ENCODE assay signal across 8 cellular contexts in the genomic region with DNA sequence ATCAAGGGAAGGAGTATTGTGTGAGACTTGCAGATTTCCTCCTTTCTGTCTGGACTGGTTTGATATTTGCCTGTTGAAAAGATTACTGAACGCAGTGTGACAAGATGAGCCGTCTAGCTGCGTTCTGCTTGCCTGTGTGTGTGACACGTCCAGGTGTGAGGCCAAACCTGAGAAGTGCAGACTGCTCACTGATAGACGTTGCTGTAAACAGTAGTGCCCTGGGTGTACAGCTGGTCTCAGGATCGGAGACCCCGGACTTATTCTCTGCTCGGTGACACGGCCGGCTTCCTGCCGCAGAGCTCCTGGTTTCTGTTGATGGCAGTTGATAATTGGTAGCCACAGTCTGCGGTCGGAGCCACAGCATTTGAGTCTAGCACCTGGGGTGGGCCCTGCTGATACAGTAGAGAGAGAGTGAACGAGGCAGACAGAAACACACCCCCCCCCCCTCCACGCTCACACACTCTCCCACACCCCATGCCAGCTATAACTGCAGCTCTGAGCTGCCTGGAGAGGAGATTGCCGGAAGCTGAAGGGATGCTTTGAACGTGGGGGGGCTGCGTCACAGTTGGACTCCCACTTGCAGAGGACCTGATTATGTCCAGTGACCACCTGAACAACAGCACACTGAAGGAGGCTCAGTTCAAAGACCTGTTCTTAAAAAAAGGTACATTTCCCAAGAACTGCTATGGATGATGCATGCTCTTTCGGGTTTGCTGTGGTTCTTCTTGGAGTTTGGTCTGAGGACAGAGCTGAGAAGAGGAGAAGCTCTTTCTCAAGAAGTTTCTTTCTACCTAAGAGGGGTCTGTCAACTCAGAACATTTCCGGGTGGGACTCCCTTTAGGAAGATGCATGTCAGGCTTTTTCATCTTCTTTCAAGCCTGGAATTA.
DNase-seq lines count a peak whose midpoint lies in the region; ATAC-seq and TF ChIP-seq lines count a peak whose summit lies in the region.

No MANE protein-coding gene starts in this region.

- intact Hi-C loops in gastrocnemius medialis (cut with DNase I; ENCODE audit: low total_unique reads) = loop anchor here (5.0 kb wide), 3 partner anchors 55 to 390 kb away; no protein-coding TSS in a partner anchor

- peak overlapping the region; percentile 89 for H3K9ac ChIP-seq in Karpas-422 (ENCODE audit: low read length)

- peaks cover 91% of the 10 kb centered on the region for H3K4me1 Mint-ChIP-seq in activated CD8-positive, alpha-beta memory T cell treated with anti-CD3 and anti-CD28 coated beads, Interleukin-2, amount 10 ng/mL, durations not matched to agents 7 days and 5 days

- peaks cover 44% of the 10 kb centered on the region for H3K79me2 ChIP-seq in DOHH2 (ENCODE audit: control insufficient read depth, low read length)
- peaks cover 60% of the 10 kb centered on the region for H3K79me2 ChIP-seq in Karpas-422 (ENCODE audit: low read length)

- TF ChIP-seq POLR2A in gastrocnemius medialis (IDR thresholded peaks at IDR 0.05) = no peak

- H3K4me3 Mint-ChIP-seq in activated CD8-positive, alpha-beta memory T cell treated with anti-CD3 and anti-CD28 coated beads, Interleukin-2, amount 10 ng/mL, durations not matched to agents 7 days and 5 days = peak overlapping the region; percentile 77

- H3K9me3 Mint-ChIP-seq in activated CD8-positive, alpha-beta memory T cell treated with anti-CD3 and anti-CD28 coated beads, Interleukin-2, amount 10 ng/mL, durations not matched to agents 7 days and 5 days (ENCODE audit: low read depth) = no peaks in the 10 kb centered on the region

- peaks cover 46% of the 10 kb centered on the region for H3F3A ChIP-seq in DOHH2 (ENCODE audit: control insufficient read depth, insufficient read depth)

- H3K27ac Mint-ChIP-seq in activated CD8-positive, alpha-beta memory T cell treated with anti-CD3 and anti-CD28 coated beads, Interleukin-2, amount 10 ng/mL, durations not matched to agents 7 days and 5 days = peak overlapping the region; percentile 99

- H3K27ac ChIP-seq in DOHH2 (ENCODE audit: low read depth, low read length) (peak overlapping the region; percentile 98), Karpas-422 (ENCODE audit: low read length) (peak overlapping the region; percentile 99), gastrocnemius medialis (peak overlapping the region in 3 of 4 donors; percentile 61 to 77 (median 74))

- peak; percentile 97 for DNase-seq in Karpas-422
- DNase-seq in activated CD8-positive, alpha-beta memory T cell treated with anti-CD3 and anti-CD28 coated beads, Interleukin-2, amount 10 ng/mL, durations not matched to agents 7 days and 5 days = peak; percentile 95
- no peak for DNase-seq in fibroblast of the aortic adventitia (ENCODE audit: low read depth)
- DNase-seq in gastrocnemius medialis = no peak
- DNase-seq in glomerular visceral epithelial cell (ENCODE audit: extremely low spot score) = no peak
- no peak for DNase-seq in NCI-H1694 treated with DMSO at 0.1 percent for 48 hours (lab: John Stamatoyannopoulos, UW)

- H3K27me3 ChIP-seq in DOHH2 (ENCODE audit: control insufficient read depth, low read length) (no peaks in the 10 kb centered on the region), Karpas-422 (ENCODE audit: low read length) (no peaks in the 10 kb centered on the region), gastrocnemius medialis (no peaks in the 10 kb centered on the region)

- H3K4me2 ChIP-seq in DOHH2 (ENCODE audit: low read length) = peak overlapping the region; percentile 95
- peak overlapping the region; percentile 88 for H3K4me2 ChIP-seq in Karpas-422 (ENCODE audit: low read depth, low read length, poor library complexity, severe bottlenecking)

- H2AFZ ChIP-seq in Karpas-422 (ENCODE audit: low read length) = no peak overlapping the region

- in situ Hi-C loops in gastrocnemius medialis (cut with MboI; ENCODE audit: low sequenced_read_pairs in 4 of 4) = no loop called here

- no peaks in the 10 kb centered on the region for H3K9me2 ChIP-seq in DOHH2 (replicated peaks; ENCODE audit: control insufficient read depth, low read length)
- no peaks in the 10 kb centered on the region for H3K9me2 ChIP-seq in Karpas-422 (replicated peaks; ENCODE audit: insufficient read depth, low read length)

- H3K36me3 ChIP-seq in DOHH2 (ENCODE audit: control insufficient read depth, low read length) (peaks cover 37% of the 10 kb centered on the region), Karpas-422 (ENCODE audit: insufficient read depth, low read length) (peaks cover 31% of the 10 kb centered on the region), gastrocnemius medialis (no peaks in the 10 kb centered on the region)

- peaks cover 7% of the 10 kb centered on the region for H3K36me3 Mint-ChIP-seq in activated CD8-positive, alpha-beta memory T cell treated with anti-CD3 and anti-CD28 coated beads, Interleukin-2, amount 10 ng/mL, durations not matched to agents 7 days and 5 days

- H3K9me3 ChIP-seq in DOHH2 (ENCODE audit: control insufficient read depth, insufficient read depth, low read length) (no peaks in the 10 kb centered on the region), Karpas-422 (ENCODE audit: low read length) (no peaks in the 10 kb centered on the region), gastrocnemius medialis (no peaks in the 10 kb centered on the region)

- H3K4me1 ChIP-seq in DOHH2 (ENCODE audit: control insufficient read depth, low read length) (peaks cover 93% of the 10 kb centered on the region), Karpas-422 (ENCODE audit: low read length) (peaks cover 76% of the 10 kb centered on the region), gastrocnemius medialis (peaks cover 28 to 32% of the 10 kb centered on the region in 2 donors)

- ATAC-seq in GM21528 (IDR thresholded peaks at IDR 0.05; ENCODE audit: low FRiP score, unreplicated experiment) (peak; percentile 75), gastrocnemius medialis (no peak)
- ATAC-seq in activated CD8-positive, alpha-beta memory T cell treated with anti-CD3 and anti-CD28 coated beads, Interleukin-2, amount 10 ng/mL, durations not matched to agents 7 days and 5 days = peak; percentile 34

- H3K4me3 ChIP-seq in DOHH2 (ENCODE audit: low read length) = peak overlapping the region; percentile 84
- peak overlapping the region; percentile 79 for H3K4me3 ChIP-seq in Karpas-422 (ENCODE audit: low read length)
- peak overlapping the region; percentile 58 for H3K4me3 ChIP-seq in fibroblast of the aortic adventitia (ENCODE audit: low read depth, low read length)
- peak overlapping the region; percentile 48 to 61 (median 58) for H3K4me3 ChIP-seq in gastrocnemius medialis

- H4K20me1 ChIP-seq in DOHH2 (ENCODE audit: control insufficient read depth, insufficient read depth, low read depth, low read length) (no peaks in the 10 kb centered on the region), Karpas-422 (ENCODE audit: insufficient read depth, low read depth, low read length) (peaks cover 12% of the 10 kb centered on the region; the same call in 1 of the 2 replicates)

- CTCF ChIA-PET in activated CD8-positive, alpha-beta memory T cell treated with anti-CD3 and anti-CD28 coated beads, Interleukin-2, amount 10 ng/mL, durations not matched to agents 7 days and 5 days (lab: Charles Lee) = interaction anchor here (0.8 to 10.1 kb wide), 13 partner anchors 9 to 396 kb away, joined by 3 to 122 read pairs (median 4); no protein-coding TSS in a partner anchor

- TF ChIP-seq CTCF in DOHH2 (IDR thresholded peaks at IDR 0.05; ENCODE audit: low read depth, low read length, poor library complexity, severe bottlenecking) (no peak), fibroblast of the aortic adventitia (IDR thresholded peaks at IDR 0.05; ENCODE audit: insufficient read depth, low read length) (no peak), gastrocnemius medialis (IDR thresholded peaks at IDR 0.05 in 4 of 5, conservative IDR thresholded peaks at IDR 0.05 in 1 of 5) (no peak)

- H3K27me3 Mint-ChIP-seq in activated CD8-positive, alpha-beta memory T cell treated with anti-CD3 and anti-CD28 coated beads, Interleukin-2, amount 10 ng/mL, durations not matched to agents 7 days and 5 days = no peaks in the 10 kb centered on the region

Comparison
In these comparisons a context has a peak if more than half of its experiments do, and no peak if none do; other contexts are left out.
1. ATAC-seq: peak in GM21528 (single experiment) and activated CD8-positive, alpha-beta memory T cell treated with anti-CD3 and anti-CD28 coated beads, Interleukin-2, amount 10 ng/mL, durations not matched to agents 7 days and 5 days (single experiment); none in gastrocnemius medialis (0 of 2).
2. DNase-seq: peak in Karpas-422 (single experiment) and activated CD8-positive, alpha-beta memory T cell treated with anti-CD3 and anti-CD28 coated beads, Interleukin-2, amount 10 ng/mL, durations not matched to agents 7 days and 5 days (single experiment); none in fibroblast of the aortic adventitia (single experiment), gastrocnemius medialis (0 of 2), glomerular visceral epithelial cell (single experiment) and NCI-H1694 treated with DMSO at 0.1 percent for 48 hours (single experiment).
3. Peak in every context shown above with its lines, with median percentiles within 50 percentile points of each other: H3K27ac ChIP-seq and H3K4me3 ChIP-seq.